11 cellular contexts compared by ENCODE assay signal in the genomic region with DNA sequence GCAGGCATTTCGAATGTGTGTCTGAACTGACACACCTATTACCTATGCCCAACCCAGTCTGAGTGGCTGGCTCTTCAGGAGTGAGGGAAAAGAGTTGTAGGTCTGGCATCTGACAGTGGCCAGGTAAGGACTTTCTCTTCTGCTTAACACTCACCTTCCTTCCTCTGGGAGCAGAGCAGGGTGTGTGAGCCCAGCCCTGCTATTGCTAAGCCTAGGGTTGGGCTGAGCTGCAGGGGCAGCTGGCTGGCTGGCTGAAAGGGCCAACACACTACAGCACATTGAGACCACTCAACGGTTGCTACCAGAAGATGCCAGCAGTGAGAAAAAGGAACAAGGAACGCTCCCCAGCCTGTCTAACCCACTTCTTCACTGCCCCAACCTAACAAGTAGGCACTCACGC.
DNase-seq lines count a peak whose midpoint lies in the region; ATAC-seq, FAIRE-seq and TF ChIP-seq lines count a peak whose summit lies in the region.
"Had no signal": no experiment of that assay in that cellular context is flagged by ENCODE, and none has a peak within 500 bp of the region (broad histone marks: within the 10 kb centered on the region; RNA-seq: fewer than 3 reads in every experiment).

No MANE protein-coding gene starts in this region.

- H3K4me1 Mint-ChIP-seq in natural killer cell: peaks cover 0 to 9% of the 10 kb centered on the region in 2 donors
- H3K4me1 Mint-ChIP-seq: activated naive CD8-positive, alpha-beta T cell treated with anti-CD3 and anti-CD28 coated beads, Interleukin-2, amount 50 U/mL, for 24 hours had no signal

- in situ Hi-C loops in KBM-7 (cut with MboI; ENCODE audit: low pct_unique_long_range_greater_than_20kb, low sequenced_read_pairs): no loop called here

- intact Hi-C loops in natural killer cell (cut with micrococcal nuclease): no loop called here

- peaks cover 0 to 2% of the 10 kb centered on the region in 2 donors for H3K9me3 Mint-ChIP-seq in natural killer cell
- H3K9me3 Mint-ChIP-seq: activated naive CD8-positive, alpha-beta T cell treated with anti-CD3 and anti-CD28 coated beads, Interleukin-2, amount 50 U/mL, for 24 hours; dendritic cell treated with granulocyte-macrophage colony-stimulating factor and Interleukin-4, amounts not matched to agents 40 ng/mL and 50 ng/mL, for 4 days had no signal

- ATAC-seq in natural killer cell: no peak
- ATAC-seq: activated naive CD8-positive, alpha-beta T cell treated with anti-CD3 and anti-CD28 coated beads, Interleukin-2, amount 50 U/mL, for 24 hours had no signal

- FAIRE-seq in bronchial epithelial cell (lab: Jason Lieb, UNC): no peak

- no peak overlapping the region for H3K4me3 ChIP-seq in bronchial epithelial cell (ENCODE audit: low read depth, low read length)

- H3K36me3 Mint-ChIP-seq in natural killer cell: no peaks in the 10 kb centered on the region

- H3K27ac Mint-ChIP-seq in natural killer cell: no peak overlapping the region
- H3K27ac Mint-ChIP-seq: activated naive CD8-positive, alpha-beta T cell treated with anti-CD3 and anti-CD28 coated beads, Interleukin-2, amount 50 U/mL, for 24 hours; dendritic cell treated with granulocyte-macrophage colony-stimulating factor and Interleukin-4, amounts not matched to agents 40 ng/mL and 50 ng/mL, for 4 days had no signal

- peaks cover 0 to 15% of the 10 kb centered on the region in 2 donors for H3K27me3 Mint-ChIP-seq in natural killer cell (ENCODE audit: low read depth in 2 of 2)
- H3K27me3 Mint-ChIP-seq: activated naive CD8-positive, alpha-beta T cell treated with anti-CD3 and anti-CD28 coated beads, Interleukin-2, amount 50 U/mL, for 24 hours had no signal

- H3K27me3 ChIP-seq in bronchial epithelial cell (ENCODE audit: control insufficient read depth, insufficient read depth, low read length): no peaks in the 10 kb centered on the region

- no peak overlapping the region for H3K4me3 Mint-ChIP-seq in natural killer cell
- H3K4me3 Mint-ChIP-seq: activated naive CD8-positive, alpha-beta T cell treated with anti-CD3 and anti-CD28 coated beads, Interleukin-2, amount 50 U/mL, for 24 hours; dendritic cell treated with granulocyte-macrophage colony-stimulating factor and Interleukin-4, amounts not matched to agents 40 ng/mL and 50 ng/mL, for 4 days had no signal

- no peak for TF ChIP-seq CTCF in bronchial epithelial cell (IDR thresholded peaks at IDR 0.05; ENCODE audit: insufficient read depth, low read length, severe bottlenecking)
- TF ChIP-seq CTCF in natural killer cell (IDR thresholded peaks at IDR 0.05): no peak

- DNase-seq in EH (ENCODE audit: low read depth): peak; percentile 29
- DNase-seq in KBM-7: peak; percentile 28
- peak; percentile 25 for DNase-seq in bronchial epithelial cell (ENCODE audit: low read depth)
- peak; percentile 74 for DNase-seq in left kidney (ENCODE audit: low read depth, low spot score)
- DNase-seq in activated CD4-positive, CD25-positive, alpha-beta regulatory T cell (lab: John Stamatoyannopoulos, UW): no peak
- no peak for DNase-seq in AG08396 (ENCODE audit: low spot score)
- no peak for DNase-seq in SK-N-DZ (ENCODE audit: low spot score)
- no peak for DNase-seq in natural killer cell
- DNase-seq: activated CD8-positive, alpha-beta memory T cell treated with anti-CD3 and anti-CD28 coated beads, Interleukin-2, amount 50 U/mL, for 4 hours; activated naive CD8-positive, alpha-beta T cell treated with anti-CD3 and anti-CD28 coated beads, Interleukin-2, amount 50 U/mL, for 24 hours had no signal

- H3K36me3 ChIP-seq in bronchial epithelial cell (ENCODE audit: control insufficient read depth, insufficient read depth, low read length): no peaks in the 10 kb centered on the region

Comparison
In these comparisons a context has a peak if more than half of its experiments do, and no peak if none do; other contexts are left out.
1. DNase-seq: peak in EH (single experiment), KBM-7 (single experiment), bronchial epithelial cell (single experiment) and left kidney (single experiment); none in activated CD4-positive, CD25-positive, alpha-beta regulatory T cell (0 of 4), AG08396 (single experiment), SK-N-DZ (single experiment) and natural killer cell (single experiment).